In the genomic region with DNA sequence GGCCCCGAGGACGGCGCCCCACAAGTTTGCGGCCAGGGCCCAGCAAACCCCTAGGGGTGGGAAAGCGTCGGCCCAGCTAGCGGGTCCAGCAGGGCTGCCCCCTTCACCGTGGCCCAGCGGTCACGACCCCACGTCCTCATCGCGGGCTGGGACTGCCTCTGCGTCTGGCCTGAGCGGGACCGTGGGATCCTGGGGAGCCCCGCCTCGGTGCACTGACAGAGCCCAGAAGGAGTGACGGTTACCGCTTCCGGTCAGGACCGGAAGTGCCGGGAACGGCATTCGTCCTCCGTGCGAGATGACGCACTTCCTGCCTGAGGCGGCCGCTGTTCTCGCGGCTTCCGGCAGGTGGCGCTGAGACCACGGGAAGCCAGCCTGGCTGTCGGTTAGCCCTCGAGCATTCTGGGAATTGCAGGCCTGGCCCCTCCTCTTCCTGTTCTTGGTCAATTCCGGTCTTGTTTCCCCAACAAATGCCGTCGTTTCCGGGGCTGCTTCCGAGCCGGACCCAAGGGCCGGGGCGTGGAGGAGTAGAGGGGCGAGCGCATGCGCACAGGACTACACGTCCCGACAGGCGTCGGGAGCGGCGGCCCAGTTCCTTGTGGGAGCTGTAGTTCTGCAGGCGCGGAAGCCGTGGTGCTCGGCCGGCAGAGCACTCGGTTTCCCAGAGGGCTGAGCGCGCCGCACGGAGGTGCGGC, we compare ENCODE assay signal across 1 cellular context.
TF ChIP-seq lines count a peak whose summit lies in the region.

A gene (plus strand): TSS at position 682 of the 692 bp plus-strand sequence. CDS start 1,884 bp downstream, outside the sequence.

TF ChIP-seq in HepG2, 621 proteins besides CTCF, POLR2A, EP300 and RAD21 (continued from another document and continues in another):
- TF ChIP-seq, protein P1, sequence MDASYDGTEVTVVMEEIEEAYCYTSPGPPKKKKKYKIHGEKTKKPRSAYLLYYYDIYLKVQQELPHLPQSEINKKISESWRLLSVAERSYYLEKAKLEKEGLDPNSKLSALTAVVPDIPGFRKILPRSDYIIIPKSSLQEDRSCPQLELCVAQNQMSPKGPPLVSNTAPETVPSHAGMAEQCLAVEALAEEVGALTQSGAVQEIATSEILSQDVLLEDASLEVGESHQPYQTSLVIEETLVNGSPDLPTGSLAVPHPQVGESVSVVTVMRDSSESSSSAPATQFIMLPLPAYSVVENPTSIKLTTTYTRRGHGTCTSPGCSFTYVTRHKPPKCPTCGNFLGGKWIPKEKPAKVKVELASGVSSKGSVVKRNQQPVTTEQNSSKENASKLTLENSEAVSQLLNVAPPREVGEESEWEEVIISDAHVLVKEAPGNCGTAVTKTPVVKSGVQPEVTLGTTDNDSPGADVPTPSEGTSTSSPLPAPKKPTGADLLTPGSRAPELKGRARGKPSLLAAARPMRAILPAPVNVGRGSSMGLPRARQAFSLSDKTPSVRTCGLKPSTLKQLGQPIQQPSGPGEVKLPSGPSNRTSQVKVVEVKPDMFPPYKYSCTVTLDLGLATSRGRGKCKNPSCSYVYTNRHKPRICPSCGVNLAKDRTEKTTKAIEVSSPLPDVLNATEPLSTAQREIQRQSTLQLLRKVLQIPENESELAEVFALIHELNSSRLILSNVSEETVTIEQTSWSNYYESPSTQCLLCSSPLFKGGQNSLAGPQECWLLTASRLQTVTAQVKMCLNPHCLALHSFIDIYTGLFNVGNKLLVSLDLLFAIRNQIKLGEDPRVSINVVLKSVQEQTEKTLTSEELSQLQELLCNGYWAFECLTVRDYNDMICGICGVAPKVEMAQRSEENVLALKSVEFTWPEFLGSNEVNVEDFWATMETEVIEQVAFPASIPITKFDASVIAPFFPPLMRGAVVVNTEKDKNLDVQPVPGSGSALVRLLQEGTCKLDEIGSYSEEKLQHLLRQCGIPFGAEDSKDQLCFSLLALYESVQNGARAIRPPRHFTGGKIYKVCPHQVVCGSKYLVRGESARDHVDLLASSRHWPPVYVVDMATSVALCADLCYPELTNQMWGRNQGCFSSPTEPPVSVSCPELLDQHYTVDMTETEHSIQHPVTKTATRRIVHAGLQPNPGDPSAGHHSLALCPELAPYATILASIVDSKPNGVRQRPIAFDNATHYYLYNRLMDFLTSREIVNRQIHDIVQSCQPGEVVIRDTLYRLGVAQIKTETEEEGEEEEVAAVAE (CRISPR knock-in tag; IDR thresholded peaks at IDR 0.05; ENCODE audit: borderline replicate concordance), result peak; percentile 21; the same call in 1 of the 2 replicates
- no peak for TF ChIP-seq JARID2 (CRISPR knock-in tag; IDR thresholded peaks at IDR 0.05; ENCODE audit: insufficient replicate concordance)
- TF ChIP-seq ZSCAN22 (CRISPR knock-in tag; IDR thresholded peaks at IDR 0.05), result no peak; the same call in 1 of the 2 replicates
- peak; percentile 85; the same call in 1 of the 2 replicates for TF ChIP-seq ZNF552 (CRISPR knock-in tag; IDR thresholded peaks at IDR 0.05; ENCODE audit: borderline replicate concordance)
- no peak for TF ChIP-seq SP140L (CRISPR knock-in tag; IDR thresholded peaks at IDR 0.05; ENCODE audit: borderline replicate concordance)
- TF ChIP-seq, protein P2, sequence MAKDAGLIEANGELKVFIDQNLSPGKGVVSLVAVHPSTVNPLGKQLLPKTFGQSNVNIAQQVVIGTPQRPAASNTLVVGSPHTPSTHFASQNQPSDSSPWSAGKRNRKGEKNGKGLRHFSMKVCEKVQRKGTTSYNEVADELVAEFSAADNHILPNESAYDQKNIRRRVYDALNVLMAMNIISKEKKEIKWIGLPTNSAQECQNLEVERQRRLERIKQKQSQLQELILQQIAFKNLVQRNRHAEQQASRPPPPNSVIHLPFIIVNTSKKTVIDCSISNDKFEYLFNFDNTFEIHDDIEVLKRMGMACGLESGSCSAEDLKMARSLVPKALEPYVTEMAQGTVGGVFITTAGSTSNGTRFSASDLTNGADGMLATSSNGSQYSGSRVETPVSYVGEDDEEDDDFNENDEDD (CRISPR knock-in tag; IDR thresholded peaks at IDR 0.05; ENCODE audit: borderline replicate concordance), result peak; percentile 66; the same call in 1 of the 2 replicates
- TF ChIP-seq CAMTA2 (CRISPR knock-in tag; IDR thresholded peaks at IDR 0.05; ENCODE audit: borderline replicate concordance), result no peak
- TF ChIP-seq, protein P3, sequence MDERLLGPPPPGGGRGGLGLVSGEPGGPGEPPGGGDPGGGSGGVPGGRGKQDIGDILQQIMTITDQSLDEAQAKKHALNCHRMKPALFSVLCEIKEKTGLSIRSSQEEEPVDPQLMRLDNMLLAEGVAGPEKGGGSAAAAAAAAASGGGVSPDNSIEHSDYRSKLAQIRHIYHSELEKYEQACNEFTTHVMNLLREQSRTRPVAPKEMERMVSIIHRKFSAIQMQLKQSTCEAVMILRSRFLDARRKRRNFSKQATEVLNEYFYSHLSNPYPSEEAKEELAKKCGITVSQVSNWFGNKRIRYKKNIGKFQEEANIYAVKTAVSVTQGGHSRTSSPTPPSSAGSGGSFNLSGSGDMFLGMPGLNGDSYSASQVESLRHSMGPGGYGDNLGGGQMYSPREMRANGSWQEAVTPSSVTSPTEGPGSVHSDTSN (CRISPR knock-in tag; IDR thresholded peaks at IDR 0.05), result no peak
- TF ChIP-seq STAT5B (CRISPR knock-in tag; IDR thresholded peaks at IDR 0.05), result no peak
- TF ChIP-seq TSC22D2 (CRISPR knock-in tag; IDR thresholded peaks at IDR 0.05; ENCODE audit: borderline replicate concordance), result peak; percentile 59
- TF ChIP-seq, protein P4, sequence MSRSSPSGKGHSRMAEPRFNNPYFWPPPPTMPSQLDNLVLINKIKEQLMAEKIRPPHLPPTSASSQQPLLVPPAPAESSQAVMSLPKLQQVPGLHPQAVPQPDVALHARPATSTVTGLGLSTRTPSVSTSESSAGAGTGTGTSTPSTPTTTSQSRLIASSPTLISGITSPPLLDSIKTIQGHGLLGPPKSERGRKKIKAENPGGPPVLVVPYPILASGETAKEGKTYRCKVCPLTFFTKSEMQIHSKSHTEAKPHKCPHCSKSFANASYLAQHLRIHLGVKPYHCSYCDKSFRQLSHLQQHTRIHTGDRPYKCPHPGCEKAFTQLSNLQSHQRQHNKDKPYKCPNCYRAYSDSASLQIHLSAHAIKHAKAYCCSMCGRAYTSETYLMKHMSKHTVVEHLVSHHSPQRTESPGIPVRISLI (CRISPR knock-in tag; IDR thresholded peaks at IDR 0.05; ENCODE audit: borderline replicate concordance), result peak; percentile 40; the same call in 1 of the 2 replicates
- no peak for TF ChIP-seq EZH2 (conservative IDR thresholded peaks at IDR 0.05; ENCODE audit: low read depth, low read length)
- no peak for TF ChIP-seq NFE2 (CRISPR knock-in tag; IDR thresholded peaks at IDR 0.05)
- TF ChIP-seq ZNF629 (CRISPR knock-in tag; conservative IDR thresholded peaks at IDR 0.05), result no peak
- TF ChIP-seq NFYC (CRISPR knock-in tag; IDR thresholded peaks at IDR 0.05), result peak; percentile 41
- TF ChIP-seq, protein P5, sequence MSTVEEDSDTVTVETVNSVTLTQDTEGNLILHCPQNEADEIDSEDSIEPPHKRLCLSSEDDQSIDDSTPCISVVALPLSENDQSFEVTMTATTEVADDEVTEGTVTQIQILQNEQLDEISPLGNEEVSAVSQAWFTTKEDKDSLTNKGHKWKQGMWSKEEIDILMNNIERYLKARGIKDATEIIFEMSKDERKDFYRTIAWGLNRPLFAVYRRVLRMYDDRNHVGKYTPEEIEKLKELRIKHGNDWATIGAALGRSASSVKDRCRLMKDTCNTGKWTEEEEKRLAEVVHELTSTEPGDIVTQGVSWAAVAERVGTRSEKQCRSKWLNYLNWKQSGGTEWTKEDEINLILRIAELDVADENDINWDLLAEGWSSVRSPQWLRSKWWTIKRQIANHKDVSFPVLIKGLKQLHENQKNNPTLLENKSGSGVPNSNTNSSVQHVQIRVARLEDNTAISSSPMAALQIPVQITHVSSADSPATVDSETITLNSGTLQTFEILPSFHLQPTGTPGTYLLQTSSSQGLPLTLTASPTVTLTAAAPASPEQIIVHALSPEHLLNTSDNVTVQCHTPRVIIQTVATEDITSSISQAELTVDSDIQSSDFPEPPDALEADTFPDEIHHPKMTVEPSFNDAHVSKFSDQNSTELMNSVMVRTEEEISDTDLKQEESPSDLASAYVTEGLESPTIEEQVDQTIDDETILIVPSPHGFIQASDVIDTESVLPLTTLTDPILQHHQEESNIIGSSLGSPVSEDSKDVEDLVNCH (CRISPR knock-in tag; IDR thresholded peaks at IDR 0.05), result no peak
- TF ChIP-seq AKAP8 (CRISPR knock-in tag; IDR thresholded peaks at IDR 0.05), result 0 out of 2 replicates have a peak, but pooled peaks have one; percentile 69
- TF ChIP-seq FOXK1 (CRISPR knock-in tag; IDR thresholded peaks at IDR 0.05; ENCODE audit: borderline replicate concordance, low read depth), result peak; percentile 94
- TF ChIP-seq SAFB2 (CRISPR knock-in tag; IDR thresholded peaks at IDR 0.05; ENCODE audit: borderline replicate concordance, low read depth), result peak; percentile 74
- TF ChIP-seq, protein P6, sequence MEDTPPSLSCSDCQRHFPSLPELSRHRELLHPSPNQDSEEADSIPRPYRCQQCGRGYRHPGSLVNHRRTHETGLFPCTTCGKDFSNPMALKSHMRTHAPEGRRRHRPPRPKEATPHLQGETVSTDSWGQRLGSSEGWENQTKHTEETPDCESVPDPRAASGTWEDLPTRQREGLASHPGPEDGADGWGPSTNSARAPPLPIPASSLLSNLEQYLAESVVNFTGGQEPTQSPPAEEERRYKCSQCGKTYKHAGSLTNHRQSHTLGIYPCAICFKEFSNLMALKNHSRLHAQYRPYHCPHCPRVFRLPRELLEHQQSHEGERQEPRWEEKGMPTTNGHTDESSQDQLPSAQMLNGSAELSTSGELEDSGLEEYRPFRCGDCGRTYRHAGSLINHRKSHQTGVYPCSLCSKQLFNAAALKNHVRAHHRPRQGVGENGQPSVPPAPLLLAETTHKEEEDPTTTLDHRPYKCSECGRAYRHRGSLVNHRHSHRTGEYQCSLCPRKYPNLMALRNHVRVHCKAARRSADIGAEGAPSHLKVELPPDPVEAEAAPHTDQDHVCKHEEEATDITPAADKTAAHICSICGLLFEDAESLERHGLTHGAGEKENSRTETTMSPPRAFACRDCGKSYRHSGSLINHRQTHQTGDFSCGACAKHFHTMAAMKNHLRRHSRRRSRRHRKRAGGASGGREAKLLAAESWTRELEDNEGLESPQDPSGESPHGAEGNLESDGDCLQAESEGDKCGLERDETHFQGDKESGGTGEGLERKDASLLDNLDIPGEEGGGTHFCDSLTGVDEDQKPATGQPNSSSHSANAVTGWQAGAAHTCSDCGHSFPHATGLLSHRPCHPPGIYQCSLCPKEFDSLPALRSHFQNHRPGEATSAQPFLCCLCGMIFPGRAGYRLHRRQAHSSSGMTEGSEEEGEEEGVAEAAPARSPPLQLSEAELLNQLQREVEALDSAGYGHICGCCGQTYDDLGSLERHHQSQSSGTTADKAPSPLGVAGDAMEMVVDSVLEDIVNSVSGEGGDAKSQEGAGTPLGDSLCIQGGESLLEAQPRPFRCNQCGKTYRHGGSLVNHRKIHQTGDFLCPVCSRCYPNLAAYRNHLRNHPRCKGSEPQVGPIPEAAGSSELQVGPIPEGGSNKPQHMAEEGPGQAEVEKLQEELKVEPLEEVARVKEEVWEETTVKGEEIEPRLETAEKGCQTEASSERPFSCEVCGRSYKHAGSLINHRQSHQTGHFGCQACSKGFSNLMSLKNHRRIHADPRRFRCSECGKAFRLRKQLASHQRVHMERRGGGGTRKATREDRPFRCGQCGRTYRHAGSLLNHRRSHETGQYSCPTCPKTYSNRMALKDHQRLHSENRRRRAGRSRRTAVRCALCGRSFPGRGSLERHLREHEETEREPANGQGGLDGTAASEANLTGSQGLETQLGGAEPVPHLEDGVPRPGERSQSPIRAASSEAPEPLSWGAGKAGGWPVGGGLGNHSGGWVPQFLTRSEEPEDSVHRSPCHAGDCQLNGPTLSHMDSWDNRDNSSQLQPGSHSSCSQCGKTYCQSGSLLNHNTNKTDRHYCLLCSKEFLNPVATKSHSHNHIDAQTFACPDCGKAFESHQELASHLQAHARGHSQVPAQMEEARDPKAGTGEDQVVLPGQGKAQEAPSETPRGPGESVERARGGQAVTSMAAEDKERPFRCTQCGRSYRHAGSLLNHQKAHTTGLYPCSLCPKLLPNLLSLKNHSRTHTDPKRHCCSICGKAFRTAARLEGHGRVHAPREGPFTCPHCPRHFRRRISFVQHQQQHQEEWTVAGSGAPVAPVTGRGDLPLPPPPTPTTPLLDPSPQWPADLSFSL (CRISPR knock-in tag; IDR thresholded peaks at IDR 0.05), result no peak
- no peak for TF ChIP-seq ZKSCAN5 (CRISPR knock-in tag; IDR thresholded peaks at IDR 0.05)
- TF ChIP-seq ZNF550 (CRISPR knock-in tag; IDR thresholded peaks at IDR 0.05; ENCODE audit: borderline replicate concordance), result peak; percentile 82; the same call in 1 of the 2 replicates
- TF ChIP-seq, protein P7, sequence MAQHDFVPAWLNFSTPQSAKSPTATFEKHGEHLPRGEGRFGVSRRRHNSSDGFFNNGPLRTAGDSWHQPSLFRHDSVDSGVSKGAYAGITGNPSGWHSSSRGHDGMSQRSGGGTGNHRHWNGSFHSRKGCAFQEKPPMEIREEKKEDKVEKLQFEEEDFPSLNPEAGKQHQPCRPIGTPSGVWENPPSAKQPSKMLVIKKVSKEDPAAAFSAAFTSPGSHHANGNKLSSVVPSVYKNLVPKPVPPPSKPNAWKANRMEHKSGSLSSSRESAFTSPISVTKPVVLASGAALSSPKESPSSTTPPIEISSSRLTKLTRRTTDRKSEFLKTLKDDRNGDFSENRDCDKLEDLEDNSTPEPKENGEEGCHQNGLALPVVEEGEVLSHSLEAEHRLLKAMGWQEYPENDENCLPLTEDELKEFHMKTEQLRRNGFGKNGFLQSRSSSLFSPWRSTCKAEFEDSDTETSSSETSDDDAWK (CRISPR knock-in tag; IDR thresholded peaks at IDR 0.05), result no peak
- peak; percentile 95 for TF ChIP-seq POGZ (CRISPR knock-in tag; IDR thresholded peaks at IDR 0.05)
- no peak for TF ChIP-seq NCOA5 (CRISPR knock-in tag; IDR thresholded peaks at IDR 0.05)
- TF ChIP-seq ZSCAN20 (CRISPR knock-in tag; IDR thresholded peaks at IDR 0.05; ENCODE audit: borderline replicate concordance), result 0 out of 2 replicates have a peak, but pooled peaks have one; percentile 60
- no peak for TF ChIP-seq ZFP36 (IDR thresholded peaks at IDR 0.05; ENCODE audit: borderline replicate concordance, low read depth, low read length, partially characterized antibody)
- 0 out of 2 replicates have a peak, but pooled peaks have one; percentile 22 for TF ChIP-seq BHLHE40 (IDR thresholded peaks at IDR 0.05; ENCODE audit: low read length)
- TF ChIP-seq ESRRA (CRISPR knock-in tag; IDR thresholded peaks at IDR 0.05; ENCODE audit: low read depth), result peak; percentile 42; the same call in 1 of the 2 replicates
- TF ChIP-seq ZSCAN31 (CRISPR knock-in tag; IDR thresholded peaks at IDR 0.05; ENCODE audit: low read depth), result peak; percentile 84; the same call in 1 of the 2 replicates
- TF ChIP-seq HNRNPK (IDR thresholded peaks at IDR 0.05; ENCODE audit: low read depth, low read length, poor library complexity, severe bottlenecking), result peak; percentile 37
- no peak for TF ChIP-seq ZNF207 (IDR thresholded peaks at IDR 0.05; ENCODE audit: borderline replicate concordance)
- TF ChIP-seq, protein P8, sequence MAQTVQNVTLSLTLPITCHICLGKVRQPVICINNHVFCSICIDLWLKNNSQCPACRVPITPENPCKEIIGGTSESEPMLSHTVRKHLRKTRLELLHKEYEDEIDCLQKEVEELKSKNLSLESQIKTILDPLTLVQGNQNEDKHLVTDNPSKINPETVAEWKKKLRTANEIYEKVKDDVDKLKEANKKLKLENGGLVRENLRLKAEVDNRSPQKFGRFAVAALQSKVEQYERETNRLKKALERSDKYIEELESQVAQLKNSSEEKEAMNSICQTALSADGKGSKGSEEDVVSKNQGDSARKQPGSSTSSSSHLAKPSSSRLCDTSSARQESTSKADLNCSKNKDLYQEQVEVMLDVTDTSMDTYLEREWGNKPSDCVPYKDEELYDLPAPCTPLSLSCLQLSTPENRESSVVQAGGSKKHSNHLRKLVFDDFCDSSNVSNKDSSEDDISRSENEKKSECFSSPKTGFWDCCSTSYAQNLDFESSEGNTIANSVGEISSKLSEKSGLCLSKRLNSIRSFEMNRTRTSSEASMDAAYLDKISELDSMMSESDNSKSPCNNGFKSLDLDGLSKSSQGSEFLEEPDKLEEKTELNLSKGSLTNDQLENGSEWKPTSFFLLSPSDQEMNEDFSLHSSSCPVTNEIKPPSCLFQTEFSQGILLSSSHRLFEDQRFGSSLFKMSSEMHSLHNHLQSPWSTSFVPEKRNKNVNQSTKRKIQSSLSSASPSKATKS (CRISPR knock-in tag; IDR thresholded peaks at IDR 0.05), result peak; percentile 37; the same call in 1 of the 2 replicates
